20 cellular contexts compared by ENCODE assay signal in genomic region chr3:176155012-176155411, GRCh38.
"Had no signal": no experiment of that assay in that cellular context is flagged by ENCODE, and none has a peak within 500 bp of the region (broad histone marks: within the 10 kb centered on the region; RNA-seq: fewer than 3 reads in every experiment).

No MANE protein-coding gene starts in this region.

- H3K27ac ChIP-seq: PC-9, Peyer's patch, SJSA1, SK-N-MC had no signal

- H3K36me3 ChIP-seq: Peyer's patch, SJSA1 had no signal

- H3K4me3 ChIP-seq: PC-9, Peyer's patch, SJSA1, SK-N-MC had no signal

- H3K9me3 ChIP-seq: Peyer's patch, SJSA1 had no signal

- DNase-seq: KBM-7, MM.1S, NCI-H1092 treated with DMSO at 0.1 percent for 48 hours, NCI-H1436, NCI-H187, NCI-H2029, NCI-H2081 treated with DMSO at 0.1 percent for 48 hours, NCI-H2171, NCI-H226, NCI-H446, NCI-H510A, NCI-H524 treated with DMSO at 0.1 percent for 48 hours, NCI-H69, NCI-H774, PC-9, Peyer's patch, Right ventricle myocardium superior, SIG-M5 had no signal

- H3K27me3 ChIP-seq: Peyer's patch, SJSA1 had no signal

- H3K4me1 ChIP-seq: Peyer's patch, SJSA1 had no signal

- H3K4me2 ChIP-seq: PC-9 had no signal
